Comparison of ENCODE assay signal across 15 cellular contexts in genomic region chrX:42755820-42756219, GRCh38. TPM values are rescaled to one million over a fixed set of nuclear protein-coding genes. Genes with fewer than 3 reads are reported as not detected.
A peak's percentile ranks its signal among the peaks of the same experiment; 100 is the strongest.
DNase-seq lines count a peak whose midpoint lies in the region; ATAC-seq, FAIRE-seq and TF ChIP-seq lines count a peak whose summit lies in the region.
"Had no signal": no experiment of that assay in that cellular context is flagged by ENCODE, and none has a peak within 500 bp of the region (broad histone marks: within the 10 kb centered on the region; RNA-seq: fewer than 3 reads in every experiment).

No MANE protein-coding gene starts in this region.

- DNase-seq in AG20443 (ENCODE audit: low spot score), result peak; percentile 74
- DNase-seq in SK-N-MC (ENCODE audit: low read depth, low spot score), result peak; percentile 14
- DNase-seq in pancreas, result no peak
- DNase-seq in NCI-H510A (lab: John Stamatoyannopoulos, UW), result no peak
- no peak for DNase-seq in NK-92 treated with Interleukin-12 subunit alpha and Interleukin-12 subunit beta, amount 100 ng/mL, for 24 hours (lab: John Stamatoyannopoulos, UW)
- DNase-seq in NCI-H1048 (lab: John Stamatoyannopoulos, UW), result no peak
- DNase-seq: activated CD8-positive, alpha-beta memory T cell treated with anti-CD3 and anti-CD28 coated beads, Interleukin-2, amount 50 U/mL, for 48 hours; NCI-H748 treated with DMSO at 0.1 percent for 48 hours; right lobe of liver; T-helper 2 cell had no signal

- no peak for TF ChIP-seq POLR2A in gastroesophageal sphincter (IDR thresholded peaks at IDR 0.05)

- WGBS in gastroesophageal sphincter (ENCODE audit: low coverage in 1 of 2), 2 donors, result 58% methylated on average over 5 of the region's 6 CpGs; no CpG with 5 or more reads in 1 of the 2 donors
- 57 to 61% methylated on average over 6 of the region's 6 CpGs for WGBS in pancreas, 2 donors

- H3K4me3 ChIP-seq in SK-N-MC, result no peak overlapping the region
- H3K4me3 ChIP-seq in gastroesophageal sphincter, result no peak overlapping the region
- H3K4me3 ChIP-seq in pancreas, result no peak overlapping the region
- H3K4me3 ChIP-seq: right lobe of liver had no signal

- no peaks in the 10 kb centered on the region for H3K27me3 ChIP-seq in gastroesophageal sphincter
- peaks cover 0 to 5% (median 0%) of the 10 kb centered on the region in 4 donors for H3K27me3 ChIP-seq in pancreas

- FAIRE-seq in pancreas (lab: Jason Lieb, UNC), result no peak
- FAIRE-seq: GM12891 had no signal

- TF ChIP-seq EP300 in gastroesophageal sphincter (IDR thresholded peaks at IDR 0.05), result no peak

- peak overlapping the region; percentile 51 for H3K27ac ChIP-seq in SK-N-MC
- H3K27ac ChIP-seq in gastroesophageal sphincter, result no peak overlapping the region
- H3K27ac ChIP-seq in pancreas, result no peak overlapping the region
- H3K27ac ChIP-seq: C4-2B, right lobe of liver had no signal

- no peak overlapping the region for H3K9ac ChIP-seq in SK-N-MC (ENCODE audit: insufficient read length)

- TF ChIP-seq CTCF in gastroesophageal sphincter (IDR thresholded peaks at IDR 0.05) (no peak), pancreas (IDR thresholded peaks at IDR 0.05) (no peak)

- H3K36me3 ChIP-seq in SK-N-MC (ENCODE audit: insufficient read depth, low read length), result no peaks in the 10 kb centered on the region
- H3K36me3 ChIP-seq in gastroesophageal sphincter, result no peaks in the 10 kb centered on the region
- no peaks in the 10 kb centered on the region for H3K36me3 ChIP-seq in pancreas
- H3K36me3 ChIP-seq: right lobe of liver had no signal

- H3K4me1 ChIP-seq in gastroesophageal sphincter, result no peaks in the 10 kb centered on the region
- no peaks in the 10 kb centered on the region for H3K4me1 ChIP-seq in pancreas
- H3K4me1 ChIP-seq: right lobe of liver had no signal

- ATAC-seq in gastroesophageal sphincter, result peak; percentile 68
- peak in 3 of 4 donors; percentile 44 to 74 (median 62) for ATAC-seq in pancreas
- no peak for ATAC-seq in GM18517 (IDR thresholded peaks at IDR 0.05; ENCODE audit: unreplicated experiment)

- H3K9me3 ChIP-seq in SK-N-MC (ENCODE audit: low read depth, low read length), result no peaks in the 10 kb centered on the region
- H3K9me3 ChIP-seq in gastroesophageal sphincter, result no peaks in the 10 kb centered on the region
- no peaks in the 10 kb centered on the region for H3K9me3 ChIP-seq in pancreas
- H3K9me3 ChIP-seq: right lobe of liver had no signal

- intact Hi-C loops in pancreas (cut with DNase I), result no loop called here

RNA-seq across cellular contexts. Expression of gene PPP1R2C, which starts 22.1 kb away (rescaled TPM):
- not detected for total RNA-seq in gastroesophageal sphincter
- total RNA-seq in pancreas, result not detected
- polyA plus RNA-seq in pancreas, result not detected
- total RNA-seq: cerebellum, right lobe of liver had no signal

Comparison
In these comparisons a context has a peak if more than half of its experiments do, and no peak if none do; other contexts are left out.
1. DNase-seq: peak in AG20443 (single experiment) and SK-N-MC (single experiment); none in pancreas (0 of 6), NCI-H510A (single experiment), NK-92 treated with Interleukin-12 subunit alpha and Interleukin-12 subunit beta, amount 100 ng/mL, for 24 hours (single experiment) and NCI-H1048 (single experiment).